Comparison of ENCODE assay signal across 31 cellular contexts in genomic region chr2:236105955-236106607, GRCh38.
"Had no signal": no experiment of that assay in that cellular context is flagged by ENCODE, and none has a peak within 500 bp of the region (broad histone marks: within the 10 kb centered on the region; RNA-seq: fewer than 3 reads in every experiment).

No MANE protein-coding gene starts in this region.

- ATAC-seq: activated CD4-positive, alpha-beta T cell treated with anti-CD3 and anti-CD28 coated beads for 36 hours; activated CD4-positive, CD25-positive, alpha-beta regulatory T cell treated with anti-CD3 and anti-CD28 coated beads, Interleukin-2, amount 50 U/mL, for 24 hours; activated CD8-positive, alpha-beta T cell treated with anti-CD3 and anti-CD28 coated beads, Interleukin-2, amount 10 ng/mL, durations not matched to agents 7 days and 5 days; body of pancreas; Panc1 had no signal

- H3K9me3 ChIP-seq: body of pancreas, breast epithelium, SJCRH30 had no signal

- H3K4me1 ChIP-seq: body of pancreas, breast epithelium had no signal

- H3K4me3 ChIP-seq: body of pancreas, breast epithelium, SJCRH30, SK-N-MC had no signal

- H3K4me1 Mint-ChIP-seq: activated CD4-positive, alpha-beta T cell treated with anti-CD3 and anti-CD28 coated beads for 36 hours; activated CD4-positive, alpha-beta T cell treated with anti-CD3 and anti-CD28 coated beads, Interleukin-2, amount 10 ng/mL, durations not matched to agents 7 days and 5 days; activated naive CD8-positive, alpha-beta T cell treated with anti-CD3 and anti-CD28 coated beads for 36 hours had no signal

- H3K27ac ChIP-seq: body of pancreas, breast epithelium, KMS-11, SJCRH30, SK-N-MC, WERI-Rb-1 had no signal

- H3K27ac Mint-ChIP-seq: activated CD4-positive, alpha-beta T cell treated with anti-CD3 and anti-CD28 coated beads for 36 hours; activated CD4-positive, alpha-beta T cell treated with anti-CD3 and anti-CD28 coated beads, Interleukin-2, amount 10 ng/mL, durations not matched to agents 7 days and 5 days; activated CD8-positive, alpha-beta T cell treated with anti-CD3 and anti-CD28 coated beads, Interleukin-2, amount 10 ng/mL, durations not matched to agents 7 days and 5 days; activated naive CD8-positive, alpha-beta T cell treated with anti-CD3 and anti-CD28 coated beads for 36 hours; activated T-cell treated with anti-CD3 and anti-CD28 coated beads, Interleukin-2, amount 50 U/mL, for 24 hours; activated T-helper 2 cell treated with anti-CD3 and anti-CD28 coated beads, Interferon-gamma antibody, Interleukin-2, Interleukin-4, amounts not matched to agents 10 μg/mL and 5 μg/mL and 100 μg/mL, durations not matched to agents 14 hours and 24 hours and 36 hours had no signal

- H3K4me2 ChIP-seq: KMS-11 had no signal

- H3K27me3 ChIP-seq: body of pancreas, breast epithelium, SJCRH30 had no signal

- H3K36me3 Mint-ChIP-seq: activated naive CD8-positive, alpha-beta T cell treated with anti-CD3 and anti-CD28 coated beads for 36 hours had no signal

- H3K4me3 Mint-ChIP-seq: activated CD4-positive, alpha-beta T cell treated with anti-CD3 and anti-CD28 coated beads for 36 hours; activated CD4-positive, alpha-beta T cell treated with anti-CD3 and anti-CD28 coated beads, Interleukin-2, amount 10 ng/mL, durations not matched to agents 7 days and 5 days; activated CD8-positive, alpha-beta T cell treated with anti-CD3 and anti-CD28 coated beads, Interleukin-2, amount 10 ng/mL, durations not matched to agents 7 days and 5 days; activated naive CD8-positive, alpha-beta T cell treated with anti-CD3 and anti-CD28 coated beads for 36 hours; activated T-cell treated with anti-CD3 and anti-CD28 coated beads, Interleukin-2, amount 50 U/mL, for 24 hours had no signal

- H3K9me3 Mint-ChIP-seq: activated CD4-positive, alpha-beta T cell treated with anti-CD3 and anti-CD28 coated beads, Interleukin-2, amount 10 ng/mL, durations not matched to agents 7 days and 5 days; activated naive CD8-positive, alpha-beta T cell treated with anti-CD3 and anti-CD28 coated beads for 36 hours; activated T-cell treated with anti-CD3 and anti-CD28 coated beads, Interleukin-2, amount 50 U/mL, for 24 hours; activated T-helper 2 cell treated with anti-CD3 and anti-CD28 coated beads, Interferon-gamma antibody, Interleukin-2, Interleukin-4, amounts not matched to agents 10 μg/mL and 5 μg/mL and 100 μg/mL, durations not matched to agents 14 hours and 24 hours and 36 hours had no signal

- DNase-seq: activated CD4-positive, alpha-beta T cell treated with anti-CD3 and anti-CD28 coated beads for 36 hours; activated CD4-positive, alpha-beta T cell treated with anti-CD3 and anti-CD28 coated beads, Interleukin-2, amount 10 ng/mL, durations not matched to agents 7 days and 5 days; activated CD4-positive, alpha-beta T cell treated with anti-CD3 and anti-CD28 coated beads, Interleukin-2, amount 50 U/mL, for 48 hours; activated CD8-positive, alpha-beta T cell treated with anti-CD3 and anti-CD28 coated beads, Interleukin-2, amount 10 ng/mL, durations not matched to agents 7 days and 5 days; activated naive CD4-positive, alpha-beta T cell treated with anti-CD3 and anti-CD28 coated beads, Interleukin-2, amount 50 U/mL, for 16 hours; activated naive CD8-positive, alpha-beta T cell treated with anti-CD3 and anti-CD28 coated beads for 36 hours; activated T-cell treated with anti-CD3 and anti-CD28 coated beads, Interleukin-2, amount 50 U/mL, for 24 hours; amniotic stem cell; body of pancreas; MM.1S; NCI-H1092 treated with DMSO at 0.1 percent for 48 hours; NCI-H1417; NCI-H146; NCI-H187; NCI-H2081; NCI-H2171 treated with DMSO at 0.1 percent for 48 hours; NCI-H226; NCI-H446 treated with DMSO at 0.1 percent for 48 hours; NCI-H524; NCI-H69; SHP77; T1000; WERI-Rb-1 had no signal

- H3K36me3 ChIP-seq: breast epithelium, SJCRH30, WERI-Rb-1 had no signal

- FAIRE-seq: astrocyte had no signal

- H3K9ac ChIP-seq: KMS-11 had no signal
